Comparison of ENCODE assay signal across 2 cellular contexts in genomic region chr7:102220229-102220850, GRCh38.
TF ChIP-seq lines count a peak whose summit lies in the region.

No MANE protein-coding gene starts in this region.

TF ChIP-seq in HepG2, 621 proteins besides CTCF, POLR2A, EP300 and RAD21:
- TF ChIP-seq ZHX1 (CRISPR knock-in tag; IDR thresholded peaks at IDR 0.05; ENCODE audit: low read depth) (no peak), BRF2 (CRISPR knock-in tag; IDR thresholded peaks at IDR 0.05) (no peak), PITX1 (CRISPR knock-in tag; IDR thresholded peaks at IDR 0.05) (no peak), MAF1 (CRISPR knock-in tag; IDR thresholded peaks at IDR 0.05; ENCODE audit: borderline replicate concordance) (no peak), TFDP1 (CRISPR knock-in tag; IDR thresholded peaks at IDR 0.05; ENCODE audit: borderline replicate concordance) (no peak), RELA (CRISPR knock-in tag; IDR thresholded peaks at IDR 0.05) (no peak), ZNF839 (CRISPR knock-in tag; IDR thresholded peaks at IDR 0.05; ENCODE audit: borderline replicate concordance) (no peak), SRY (CRISPR knock-in tag; IDR thresholded peaks at IDR 0.05) (no peak), PAF1 (CRISPR knock-in tag; IDR thresholded peaks at IDR 0.05) (no peak), EEA1 (CRISPR knock-in tag; IDR thresholded peaks at IDR 0.05; ENCODE audit: borderline replicate concordance) (no peak), ASH2L (IDR thresholded peaks at IDR 0.05; ENCODE audit: insufficient read length, low read depth, low read length) (no peak), MTF1 (CRISPR knock-in tag; IDR thresholded peaks at IDR 0.05) (no peak), GPBP1L1 (CRISPR knock-in tag; IDR thresholded peaks at IDR 0.05) (no peak), GZF1 (CRISPR knock-in tag; IDR thresholded peaks at IDR 0.05) (no peak)

TF ChIP-seq in HEK293T, 16 proteins besides CTCF, POLR2A, EP300 and RAD21 (continued from another document):
- TF ChIP-seq ARNT (IDR thresholded peaks at IDR 0.05) (no peak), TARDBP (IDR thresholded peaks at IDR 0.05) (no peak), FOXA1 (IDR thresholded peaks at IDR 0.05) (no peak), ZNF384 (IDR thresholded peaks at IDR 0.05) (no peak), L3MBTL2 (conservative IDR thresholded peaks at IDR 0.05) (no peak), FOXK2 (IDR thresholded peaks at IDR 0.05) (no peak), HDGF (IDR thresholded peaks at IDR 0.05; ENCODE audit: borderline replicate concordance) (no peak), LEF1 (IDR thresholded peaks at IDR 0.05; ENCODE audit: borderline replicate concordance) (no peak), BHLHE40 (IDR thresholded peaks at IDR 0.05; ENCODE audit: borderline replicate concordance) (no peak), SUZ12 (IDR thresholded peaks at IDR 0.05) (no peak), ELF4 (IDR thresholded peaks at IDR 0.05) (no peak), FOXM1 (IDR thresholded peaks at IDR 0.05; ENCODE audit: borderline replicate concordance) (no peak)
